In the genomic region with DNA sequence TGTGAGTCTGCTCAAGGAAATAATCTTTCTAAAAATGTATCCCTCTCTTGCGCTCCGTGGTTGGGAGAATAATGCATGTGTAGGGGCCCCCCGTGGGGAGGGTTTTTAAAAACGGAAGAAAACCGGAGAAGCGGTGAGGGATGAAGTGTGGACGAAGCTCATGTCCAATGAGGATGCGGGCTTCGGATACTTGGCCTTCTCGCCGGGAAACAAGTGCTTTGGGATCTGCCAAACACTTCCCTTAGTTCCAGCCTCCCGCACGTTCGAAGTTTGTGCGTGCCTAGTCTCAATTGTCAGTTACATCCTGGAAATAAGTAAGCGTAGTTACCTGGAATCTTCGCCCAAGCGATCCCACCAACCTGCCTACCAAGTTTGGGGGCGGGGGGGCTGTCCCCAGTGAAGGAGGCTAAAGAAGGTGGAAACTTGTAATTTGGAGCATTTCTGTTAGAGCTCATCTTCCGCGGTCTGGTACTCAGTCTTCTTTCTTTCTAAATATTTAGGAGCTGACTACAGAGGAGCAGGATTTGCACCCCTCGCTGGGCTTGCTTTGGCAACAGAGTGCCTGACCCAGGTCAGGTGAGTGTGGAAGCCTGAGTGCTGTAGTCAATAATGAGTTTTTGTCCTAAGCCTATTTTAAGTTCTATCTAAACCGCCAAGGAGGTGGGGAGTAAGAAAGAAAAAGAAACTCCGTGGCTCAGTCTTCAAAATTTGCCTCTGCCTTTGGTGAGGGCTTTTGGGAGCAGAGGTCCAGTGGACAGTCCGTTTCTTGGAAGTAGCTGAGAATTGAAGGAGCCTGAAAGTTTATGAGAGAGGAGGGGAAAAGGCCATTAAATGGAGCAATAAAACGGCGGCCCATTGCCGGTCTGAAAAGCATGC, we compare ENCODE assay signal across 1 cellular context.
TF ChIP-seq lines count a peak whose summit lies in the region.

No MANE protein-coding gene starts in this region.

TF ChIP-seq in HEK293, 187 proteins besides CTCF, POLR2A, EP300 and RAD21 (continued from another document):
- TF ChIP-seq, protein P1, sequence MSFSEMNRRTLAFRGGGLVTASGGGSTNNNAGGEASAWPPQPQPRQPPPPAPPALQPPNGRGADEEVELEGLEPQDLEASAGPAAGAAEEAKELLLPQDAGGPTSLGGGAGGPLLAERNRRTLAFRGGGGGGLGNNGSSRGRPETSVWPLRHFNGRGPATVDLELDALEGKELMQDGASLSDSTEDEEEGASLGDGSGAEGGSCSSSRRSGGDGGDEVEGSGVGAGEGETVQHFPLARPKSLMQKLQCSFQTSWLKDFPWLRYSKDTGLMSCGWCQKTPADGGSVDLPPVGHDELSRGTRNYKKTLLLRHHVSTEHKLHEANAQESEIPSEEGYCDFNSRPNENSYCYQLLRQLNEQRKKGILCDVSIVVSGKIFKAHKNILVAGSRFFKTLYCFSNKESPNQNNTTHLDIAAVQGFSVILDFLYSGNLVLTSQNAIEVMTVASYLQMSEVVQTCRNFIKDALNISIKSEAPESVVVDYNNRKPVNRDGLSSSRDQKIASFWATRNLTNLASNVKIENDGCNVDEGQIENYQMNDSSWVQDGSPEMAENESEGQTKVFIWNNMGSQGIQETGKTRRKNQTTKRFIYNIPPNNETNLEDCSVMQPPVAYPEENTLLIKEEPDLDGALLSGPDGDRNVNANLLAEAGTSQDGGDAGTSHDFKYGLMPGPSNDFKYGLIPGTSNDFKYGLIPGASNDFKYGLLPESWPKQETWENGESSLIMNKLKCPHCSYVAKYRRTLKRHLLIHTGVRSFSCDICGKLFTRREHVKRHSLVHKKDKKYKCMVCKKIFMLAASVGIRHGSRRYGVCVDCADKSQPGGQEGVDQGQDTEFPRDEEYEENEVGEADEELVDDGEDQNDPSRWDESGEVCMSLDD (tag by site-specific recombination; IDR thresholded peaks at IDR 0.05), result no peak
- no peak for TF ChIP-seq HOXC10 (CRISPR knock-in tag; IDR thresholded peaks at IDR 0.05)
- TF ChIP-seq ZNF391 (tag by site-specific recombination; IDR thresholded peaks at IDR 0.05; ENCODE audit: borderline replicate concordance, low read depth), result no peak
- no peak for TF ChIP-seq ZNF555 (tag by site-specific recombination; conservative IDR thresholded peaks at IDR 0.05)
- TF ChIP-seq FEZF1 (tag by site-specific recombination; IDR thresholded peaks at IDR 0.05), result peak; percentile 47; the same call in 1 of the 2 replicates
- TF ChIP-seq, protein P2, sequence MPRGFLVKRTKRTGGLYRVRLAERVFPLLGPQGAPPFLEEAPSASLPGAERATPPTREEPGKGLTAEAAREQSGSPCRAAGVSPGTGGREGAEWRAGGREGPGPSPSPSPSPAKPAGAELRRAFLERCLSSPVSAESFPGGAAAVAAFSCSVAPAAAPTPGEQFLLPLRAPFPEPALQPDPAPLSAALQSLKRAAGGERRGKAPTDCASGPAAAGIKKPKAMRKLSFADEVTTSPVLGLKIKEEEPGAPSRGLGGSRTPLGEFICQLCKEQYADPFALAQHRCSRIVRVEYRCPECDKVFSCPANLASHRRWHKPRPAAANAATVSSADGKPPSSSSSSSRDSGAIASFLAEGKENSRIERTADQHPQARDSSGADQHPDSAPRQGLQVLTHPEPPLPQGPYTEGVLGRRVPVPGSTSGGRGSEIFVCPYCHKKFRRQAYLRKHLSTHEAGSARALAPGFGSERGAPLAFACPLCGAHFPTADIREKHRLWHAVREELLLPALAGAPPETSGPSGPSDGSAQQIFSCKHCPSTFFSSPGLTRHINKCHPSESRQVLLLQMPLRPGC (tag by site-specific recombination; IDR thresholded peaks at IDR 0.05), result no peak
- no peak for TF ChIP-seq ZNF48 (tag by site-specific recombination; IDR thresholded peaks at IDR 0.05)
- TF ChIP-seq, protein P3, sequence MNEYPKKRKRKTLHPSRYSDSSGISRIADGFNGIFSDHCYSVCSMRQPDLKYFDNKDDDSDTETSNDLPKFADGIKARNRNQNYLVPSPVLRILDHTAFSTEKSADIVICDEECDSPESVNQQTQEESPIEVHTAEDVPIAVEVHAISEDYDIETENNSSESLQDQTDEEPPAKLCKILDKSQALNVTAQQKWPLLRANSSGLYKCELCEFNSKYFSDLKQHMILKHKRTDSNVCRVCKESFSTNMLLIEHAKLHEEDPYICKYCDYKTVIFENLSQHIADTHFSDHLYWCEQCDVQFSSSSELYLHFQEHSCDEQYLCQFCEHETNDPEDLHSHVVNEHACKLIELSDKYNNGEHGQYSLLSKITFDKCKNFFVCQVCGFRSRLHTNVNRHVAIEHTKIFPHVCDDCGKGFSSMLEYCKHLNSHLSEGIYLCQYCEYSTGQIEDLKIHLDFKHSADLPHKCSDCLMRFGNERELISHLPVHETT (tag by site-specific recombination; IDR thresholded peaks at IDR 0.05), result no peak
- TF ChIP-seq ZNF335 (tag by site-specific recombination; conservative IDR thresholded peaks at IDR 0.05), result peak; percentile 16; the same call in 1 of the 2 replicates
- 0 out of 2 replicates have a peak, but pooled peaks have one; percentile 15 for TF ChIP-seq ZNF366 (tag by site-specific recombination; conservative IDR thresholded peaks at IDR 0.05)
- TF ChIP-seq, protein P4, sequence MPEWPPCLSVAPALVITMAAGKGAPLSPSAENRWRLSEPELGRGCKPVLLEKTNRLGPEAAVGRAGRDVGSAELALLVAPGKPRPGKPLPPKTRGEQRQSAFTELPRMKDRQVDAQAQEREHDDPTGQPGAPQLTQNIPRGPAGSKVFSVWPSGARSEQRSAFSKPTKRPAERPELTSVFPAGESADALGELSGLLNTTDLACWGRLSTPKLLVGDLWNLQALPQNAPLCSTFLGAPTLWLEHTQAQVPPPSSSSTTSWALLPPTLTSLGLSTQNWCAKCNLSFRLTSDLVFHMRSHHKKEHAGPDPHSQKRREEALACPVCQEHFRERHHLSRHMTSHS (tag by site-specific recombination; IDR thresholded peaks at IDR 0.05), result no peak
- no peak for TF ChIP-seq ZNF169 (tag by site-specific recombination; IDR thresholded peaks at IDR 0.05)
- no peak for TF ChIP-seq ZNF23 (tag by site-specific recombination; IDR thresholded peaks at IDR 0.05; ENCODE audit: borderline replicate concordance)
- no peak for TF ChIP-seq ZBTB21 (tag by site-specific recombination; IDR thresholded peaks at IDR 0.05)
- TF ChIP-seq, protein P5, sequence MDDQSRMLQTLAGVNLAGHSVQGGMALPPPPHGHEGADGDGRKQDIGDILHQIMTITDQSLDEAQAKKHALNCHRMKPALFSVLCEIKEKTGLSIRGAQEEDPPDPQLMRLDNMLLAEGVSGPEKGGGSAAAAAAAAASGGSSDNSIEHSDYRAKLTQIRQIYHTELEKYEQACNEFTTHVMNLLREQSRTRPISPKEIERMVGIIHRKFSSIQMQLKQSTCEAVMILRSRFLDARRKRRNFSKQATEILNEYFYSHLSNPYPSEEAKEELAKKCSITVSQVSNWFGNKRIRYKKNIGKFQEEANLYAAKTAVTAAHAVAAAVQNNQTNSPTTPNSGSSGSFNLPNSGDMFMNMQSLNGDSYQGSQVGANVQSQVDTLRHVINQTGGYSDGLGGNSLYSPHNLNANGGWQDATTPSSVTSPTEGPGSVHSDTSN (CRISPR knock-in tag; IDR thresholded peaks at IDR 0.05), result no peak
- 0 out of 2 replicates have a peak, but pooled peaks have one; percentile 15 for TF ChIP-seq ZBTB48 (tag by site-specific recombination; IDR thresholded peaks at IDR 0.05)
- TF ChIP-seq ZBTB17 (tag by site-specific recombination; IDR thresholded peaks at IDR 0.05), result no peak
- no peak for TF ChIP-seq ZNF302 (tag by site-specific recombination; IDR thresholded peaks at IDR 0.05; ENCODE audit: low read depth)
- TF ChIP-seq ZNF433 (tag by site-specific recombination; IDR thresholded peaks at IDR 0.05; ENCODE audit: low read depth), result no peak
- TF ChIP-seq ZBTB20 (tag by site-specific recombination; IDR thresholded peaks at IDR 0.05), result peak; percentile 98
- 0 out of 2 replicates have a peak, but pooled peaks have one; percentile 44 for TF ChIP-seq IKZF3 (tag by site-specific recombination; IDR thresholded peaks at IDR 0.05)
- TF ChIP-seq, protein P6, sequence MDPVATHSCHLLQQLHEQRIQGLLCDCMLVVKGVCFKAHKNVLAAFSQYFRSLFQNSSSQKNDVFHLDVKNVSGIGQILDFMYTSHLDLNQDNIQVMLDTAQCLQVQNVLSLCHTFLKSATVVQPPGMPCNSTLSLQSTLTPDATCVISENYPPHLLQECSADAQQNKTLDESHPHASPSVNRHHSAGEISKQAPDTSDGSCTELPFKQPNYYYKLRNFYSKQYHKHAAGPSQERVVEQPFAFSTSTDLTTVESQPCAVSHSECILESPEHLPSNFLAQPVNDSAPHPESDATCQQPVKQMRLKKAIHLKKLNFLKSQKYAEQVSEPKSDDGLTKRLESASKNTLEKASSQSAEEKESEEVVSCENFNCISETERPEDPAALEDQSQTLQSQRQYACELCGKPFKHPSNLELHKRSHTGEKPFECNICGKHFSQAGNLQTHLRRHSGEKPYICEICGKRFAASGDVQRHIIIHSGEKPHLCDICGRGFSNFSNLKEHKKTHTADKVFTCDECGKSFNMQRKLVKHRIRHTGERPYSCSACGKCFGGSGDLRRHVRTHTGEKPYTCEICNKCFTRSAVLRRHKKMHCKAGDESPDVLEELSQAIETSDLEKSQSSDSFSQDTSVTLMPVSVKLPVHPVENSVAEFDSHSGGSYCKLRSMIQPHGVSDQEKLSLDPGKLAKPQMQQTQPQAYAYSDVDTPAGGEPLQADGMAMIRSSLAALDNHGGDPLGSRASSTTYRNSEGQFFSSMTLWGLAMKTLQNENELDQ (tag by site-specific recombination; IDR thresholded peaks at IDR 0.05; ENCODE audit: low read depth), result no peak
- TF ChIP-seq GFI1B (tag by site-specific recombination; IDR thresholded peaks at IDR 0.05), result no peak
- TF ChIP-seq KLF8 (tag by site-specific recombination; IDR thresholded peaks at IDR 0.05), result no peak
- TF ChIP-seq ZNF561 (tag by site-specific recombination; IDR thresholded peaks at IDR 0.05; ENCODE audit: borderline replicate concordance), result no peak
- peak; percentile 62 for TF ChIP-seq ZNF394 (tag by site-specific recombination; IDR thresholded peaks at IDR 0.05; ENCODE audit: borderline replicate concordance)
- no peak for TF ChIP-seq ZNF341 (tag by site-specific recombination; IDR thresholded peaks at IDR 0.05; ENCODE audit: low read depth)
